ENCODE assay signal across 1 cellular context in the genomic region with DNA sequence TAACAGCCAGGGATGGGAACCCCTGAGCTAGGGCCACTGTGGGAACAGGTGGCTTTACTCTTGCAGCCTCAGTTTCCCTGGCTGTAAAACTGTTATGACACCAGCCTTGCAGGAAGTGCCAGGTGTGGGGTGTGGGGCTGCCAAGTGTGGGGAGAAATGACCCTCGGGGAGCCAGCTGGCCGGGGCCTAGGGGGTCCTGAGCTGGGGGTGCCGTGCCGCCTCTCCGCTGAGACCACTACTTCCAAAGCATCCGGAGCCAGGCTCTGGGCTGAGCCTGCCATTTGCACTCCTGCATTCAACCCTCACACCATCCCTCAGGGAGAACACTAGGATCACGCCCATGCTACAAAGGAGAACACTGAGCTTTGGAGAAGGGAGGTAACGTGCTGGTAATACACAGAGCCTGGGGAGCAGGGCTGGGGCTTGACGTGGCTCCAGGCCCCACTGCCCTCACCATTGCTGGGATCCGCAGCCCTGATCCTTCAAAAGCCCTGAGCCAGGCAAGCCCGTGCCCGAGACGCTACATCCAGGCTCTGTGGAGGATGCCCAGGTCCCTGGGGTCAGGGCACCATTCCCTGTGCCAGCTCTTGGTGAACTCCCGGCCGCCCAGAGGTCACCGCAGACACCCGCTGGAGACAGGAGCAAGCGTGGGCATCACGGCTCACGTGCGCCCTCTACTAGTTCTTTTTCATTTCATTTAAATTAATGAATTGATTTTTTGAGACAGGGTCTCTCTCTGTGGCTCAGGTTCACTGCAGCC.
A peak's percentile ranks its signal among the peaks of the same experiment; 100 is the strongest.
TF ChIP-seq lines count a peak whose summit lies in the region.

No MANE protein-coding gene starts in this region.

TF ChIP-seq in HepG2, 621 proteins besides CTCF, POLR2A, EP300 and RAD21 (continued from another document and continues in another):
- TF ChIP-seq, protein P1, sequence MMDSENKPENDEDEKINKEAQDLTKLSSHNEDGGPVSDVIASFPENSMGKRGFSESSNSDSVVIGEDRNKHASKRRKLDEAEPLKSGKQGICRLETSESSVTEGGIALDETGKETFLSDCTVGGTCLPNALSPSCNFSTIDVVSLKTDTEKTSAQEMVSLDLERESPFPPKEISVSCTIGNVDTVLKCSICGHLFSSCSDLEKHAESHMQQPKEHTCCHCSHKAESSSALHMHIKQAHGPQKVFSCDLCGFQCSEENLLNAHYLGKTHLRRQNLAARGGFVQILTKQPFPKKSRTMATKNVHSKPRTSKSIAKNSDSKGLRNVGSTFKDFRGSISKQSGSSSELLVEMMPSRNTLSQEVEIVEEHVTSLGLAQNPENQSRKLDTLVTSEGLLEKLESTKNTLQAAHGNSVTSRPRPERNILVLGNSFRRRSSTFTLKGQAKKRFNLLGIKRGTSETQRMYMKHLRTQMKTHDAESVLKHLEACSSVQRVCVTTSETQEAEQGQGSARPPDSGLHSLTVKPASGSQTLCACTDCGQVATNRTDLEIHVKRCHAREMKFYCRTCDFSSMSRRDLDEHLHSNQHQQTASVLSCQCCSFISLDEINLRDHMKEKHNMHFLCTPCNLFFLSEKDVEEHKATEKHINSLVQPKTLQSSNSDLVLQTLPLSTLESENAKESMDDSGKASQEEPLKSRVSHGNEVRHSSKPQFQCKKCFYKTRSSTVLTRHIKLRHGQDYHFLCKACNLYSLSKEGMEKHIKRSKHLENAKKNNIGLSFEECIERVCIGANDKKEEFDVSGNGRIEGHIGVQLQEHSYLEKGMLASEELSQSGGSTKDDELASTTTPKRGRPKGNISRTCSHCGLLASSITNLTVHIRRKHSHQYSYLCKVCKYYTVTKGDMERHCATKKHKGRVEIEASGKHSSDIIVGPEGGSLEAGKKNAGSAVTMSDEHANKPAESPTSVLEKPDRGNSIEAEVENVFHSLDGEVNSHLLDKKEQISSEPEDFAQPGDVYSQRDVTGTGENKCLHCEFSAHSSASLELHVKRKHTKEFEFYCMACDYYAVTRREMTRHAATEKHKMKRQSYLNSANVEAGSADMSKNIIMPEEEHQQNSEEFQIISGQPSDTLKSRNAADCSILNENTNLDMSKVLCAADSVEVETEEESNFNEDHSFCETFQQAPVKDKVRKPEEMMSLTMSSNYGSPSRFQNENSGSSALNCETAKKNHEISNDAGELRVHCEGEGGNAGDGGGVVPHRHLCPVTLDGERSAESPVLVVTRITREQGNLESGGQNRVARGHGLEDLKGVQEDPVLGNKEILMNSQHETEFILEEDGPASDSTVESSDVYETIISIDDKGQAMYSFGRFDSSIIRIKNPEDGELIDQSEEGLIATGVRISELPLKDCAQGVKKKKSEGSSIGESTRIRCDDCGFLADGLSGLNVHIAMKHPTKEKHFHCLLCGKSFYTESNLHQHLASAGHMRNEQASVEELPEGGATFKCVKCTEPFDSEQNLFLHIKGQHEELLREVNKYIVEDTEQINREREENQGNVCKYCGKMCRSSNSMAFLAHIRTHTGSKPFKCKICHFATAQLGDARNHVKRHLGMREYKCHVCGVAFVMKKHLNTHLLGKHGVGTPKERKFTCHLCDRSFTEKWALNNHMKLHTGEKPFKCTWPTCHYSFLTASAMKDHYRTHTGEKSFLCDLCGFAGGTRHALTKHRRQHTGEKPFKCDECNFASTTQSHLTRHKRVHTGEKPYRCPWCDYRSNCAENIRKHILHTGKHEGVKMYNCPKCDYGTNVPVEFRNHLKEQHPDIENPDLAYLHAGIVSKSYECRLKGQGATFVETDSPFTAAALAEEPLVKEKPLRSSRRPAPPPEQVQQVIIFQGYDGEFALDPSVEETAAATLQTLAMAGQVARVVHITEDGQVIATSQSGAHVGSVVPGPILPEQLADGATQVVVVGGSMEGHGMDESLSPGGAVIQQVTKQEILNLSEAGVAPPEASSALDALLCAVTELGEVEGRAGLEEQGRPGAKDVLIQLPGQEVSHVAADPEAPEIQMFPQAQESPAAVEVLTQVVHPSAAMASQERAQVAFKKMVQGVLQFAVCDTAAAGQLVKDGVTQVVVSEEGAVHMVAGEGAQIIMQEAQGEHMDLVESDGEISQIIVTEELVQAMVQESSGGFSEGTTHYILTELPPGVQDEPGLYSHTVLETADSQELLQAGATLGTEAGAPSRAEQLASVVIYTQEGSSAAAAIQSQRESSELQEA (CRISPR knock-in tag; IDR thresholded peaks at IDR 0.05; ENCODE audit: not compliant biosample characterization) = no peak
- TF ChIP-seq, protein P2, sequence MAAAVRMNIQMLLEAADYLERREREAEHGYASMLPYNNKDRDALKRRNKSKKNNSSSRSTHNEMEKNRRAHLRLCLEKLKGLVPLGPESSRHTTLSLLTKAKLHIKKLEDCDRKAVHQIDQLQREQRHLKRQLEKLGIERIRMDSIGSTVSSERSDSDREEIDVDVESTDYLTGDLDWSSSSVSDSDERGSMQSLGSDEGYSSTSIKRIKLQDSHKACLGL (CRISPR knock-in tag; IDR thresholded peaks at IDR 0.05) = no peak; the same call in 1 of the 2 replicates
- TF ChIP-seq, protein P3, sequence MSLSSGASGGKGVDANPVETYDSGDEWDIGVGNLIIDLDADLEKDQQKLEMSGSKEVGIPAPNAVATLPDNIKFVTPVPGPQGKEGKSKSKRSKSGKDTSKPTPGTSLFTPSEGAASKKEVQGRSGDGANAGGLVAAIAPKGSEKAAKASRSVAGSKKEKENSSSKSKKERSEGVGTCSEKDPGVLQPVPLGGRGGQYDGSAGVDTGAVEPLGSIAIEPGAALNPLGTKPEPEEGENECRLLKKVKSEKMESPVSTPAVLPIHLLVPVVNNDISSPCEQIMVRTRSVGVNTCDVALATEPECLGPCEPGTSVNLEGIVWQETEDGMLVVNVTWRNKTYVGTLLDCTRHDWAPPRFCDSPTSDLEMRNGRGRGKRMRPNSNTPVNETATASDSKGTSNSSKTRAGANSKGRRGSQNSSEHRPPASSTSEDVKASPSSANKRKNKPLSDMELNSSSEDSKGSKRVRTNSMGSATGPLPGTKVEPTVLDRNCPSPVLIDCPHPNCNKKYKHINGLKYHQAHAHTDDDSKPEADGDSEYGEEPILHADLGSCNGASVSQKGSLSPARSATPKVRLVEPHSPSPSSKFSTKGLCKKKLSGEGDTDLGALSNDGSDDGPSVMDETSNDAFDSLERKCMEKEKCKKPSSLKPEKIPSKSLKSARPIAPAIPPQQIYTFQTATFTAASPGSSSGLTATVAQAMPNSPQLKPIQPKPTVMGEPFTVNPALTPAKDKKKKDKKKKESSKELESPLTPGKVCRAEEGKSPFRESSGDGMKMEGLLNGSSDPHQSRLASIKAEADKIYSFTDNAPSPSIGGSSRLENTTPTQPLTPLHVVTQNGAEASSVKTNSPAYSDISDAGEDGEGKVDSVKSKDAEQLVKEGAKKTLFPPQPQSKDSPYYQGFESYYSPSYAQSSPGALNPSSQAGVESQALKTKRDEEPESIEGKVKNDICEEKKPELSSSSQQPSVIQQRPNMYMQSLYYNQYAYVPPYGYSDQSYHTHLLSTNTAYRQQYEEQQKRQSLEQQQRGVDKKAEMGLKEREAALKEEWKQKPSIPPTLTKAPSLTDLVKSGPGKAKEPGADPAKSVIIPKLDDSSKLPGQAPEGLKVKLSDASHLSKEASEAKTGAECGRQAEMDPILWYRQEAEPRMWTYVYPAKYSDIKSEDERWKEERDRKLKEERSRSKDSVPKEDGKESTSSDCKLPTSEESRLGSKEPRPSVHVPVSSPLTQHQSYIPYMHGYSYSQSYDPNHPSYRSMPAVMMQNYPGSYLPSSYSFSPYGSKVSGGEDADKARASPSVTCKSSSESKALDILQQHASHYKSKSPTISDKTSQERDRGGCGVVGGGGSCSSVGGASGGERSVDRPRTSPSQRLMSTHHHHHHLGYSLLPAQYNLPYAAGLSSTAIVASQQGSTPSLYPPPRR (CRISPR knock-in tag; IDR thresholded peaks at IDR 0.05; ENCODE audit: borderline replicate concordance) = no peak
- TF ChIP-seq ZKSCAN1 (IDR thresholded peaks at IDR 0.05; ENCODE audit: low read length) = no peak
- peak; percentile 71 for TF ChIP-seq XRCC5 (optimal IDR thresholded peaks at IDR 0.05; ENCODE audit: low read length)
- no peak for TF ChIP-seq ZSCAN25 (CRISPR knock-in tag; IDR thresholded peaks at IDR 0.05)
- peak; percentile 72; the same call in 1 of the 2 replicates for TF ChIP-seq MIXL1 (CRISPR knock-in tag; IDR thresholded peaks at IDR 0.05)
- no peak for TF ChIP-seq SRY (CRISPR knock-in tag; IDR thresholded peaks at IDR 0.05)
- TF ChIP-seq, protein P4, sequence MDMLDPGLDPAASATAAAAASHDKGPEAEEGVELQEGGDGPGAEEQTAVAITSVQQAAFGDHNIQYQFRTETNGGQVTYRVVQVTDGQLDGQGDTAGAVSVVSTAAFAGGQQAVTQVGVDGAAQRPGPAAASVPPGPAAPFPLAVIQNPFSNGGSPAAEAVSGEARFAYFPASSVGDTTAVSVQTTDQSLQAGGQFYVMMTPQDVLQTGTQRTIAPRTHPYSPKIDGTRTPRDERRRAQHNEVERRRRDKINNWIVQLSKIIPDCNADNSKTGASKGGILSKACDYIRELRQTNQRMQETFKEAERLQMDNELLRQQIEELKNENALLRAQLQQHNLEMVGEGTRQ (IDR thresholded peaks at IDR 0.05; ENCODE audit: low read depth, low read length) = no peak
- TF ChIP-seq, protein P4 (CRISPR knock-in tag; IDR thresholded peaks at IDR 0.05; ENCODE audit: borderline replicate concordance) = no peak
- TF ChIP-seq KLF6 (CRISPR knock-in tag; IDR thresholded peaks at IDR 0.05) = no peak
- TF ChIP-seq ZNF570 (CRISPR knock-in tag; IDR thresholded peaks at IDR 0.05; ENCODE audit: borderline replicate concordance) = no peak
- TF ChIP-seq ZNF549 (CRISPR knock-in tag; IDR thresholded peaks at IDR 0.05) = no peak
- TF ChIP-seq, protein P5, sequence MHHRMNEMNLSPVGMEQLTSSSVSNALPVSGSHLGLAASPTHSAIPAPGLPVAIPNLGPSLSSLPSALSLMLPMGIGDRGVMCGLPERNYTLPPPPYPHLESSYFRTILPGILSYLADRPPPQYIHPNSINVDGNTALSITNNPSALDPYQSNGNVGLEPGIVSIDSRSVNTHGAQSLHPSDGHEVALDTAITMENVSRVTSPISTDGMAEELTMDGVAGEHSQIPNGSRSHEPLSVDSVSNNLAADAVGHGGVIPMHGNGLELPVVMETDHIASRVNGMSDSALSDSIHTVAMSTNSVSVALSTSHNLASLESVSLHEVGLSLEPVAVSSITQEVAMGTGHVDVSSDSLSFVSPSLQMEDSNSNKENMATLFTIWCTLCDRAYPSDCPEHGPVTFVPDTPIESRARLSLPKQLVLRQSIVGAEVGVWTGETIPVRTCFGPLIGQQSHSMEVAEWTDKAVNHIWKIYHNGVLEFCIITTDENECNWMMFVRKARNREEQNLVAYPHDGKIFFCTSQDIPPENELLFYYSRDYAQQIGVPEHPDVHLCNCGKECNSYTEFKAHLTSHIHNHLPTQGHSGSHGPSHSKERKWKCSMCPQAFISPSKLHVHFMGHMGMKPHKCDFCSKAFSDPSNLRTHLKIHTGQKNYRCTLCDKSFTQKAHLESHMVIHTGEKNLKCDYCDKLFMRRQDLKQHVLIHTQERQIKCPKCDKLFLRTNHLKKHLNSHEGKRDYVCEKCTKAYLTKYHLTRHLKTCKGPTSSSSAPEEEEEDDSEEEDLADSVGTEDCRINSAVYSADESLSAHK (CRISPR knock-in tag; IDR thresholded peaks at IDR 0.05; ENCODE audit: borderline replicate concordance) = no peak
- no peak for TF ChIP-seq HNF4G (IDR thresholded peaks at IDR 0.05; ENCODE audit: borderline replicate concordance, low read depth, low read length)
- no peak for TF ChIP-seq HNF4G (CRISPR knock-in tag; IDR thresholded peaks at IDR 0.05; ENCODE audit: borderline replicate concordance, low read depth)
- no peak for TF ChIP-seq ZNF788 (CRISPR knock-in tag; IDR thresholded peaks at IDR 0.05; ENCODE audit: borderline replicate concordance)
- no peak for TF ChIP-seq NFE2 (CRISPR knock-in tag; IDR thresholded peaks at IDR 0.05)
- no peak for TF ChIP-seq ZNF792 (CRISPR knock-in tag; IDR thresholded peaks at IDR 0.05)
- TF ChIP-seq JUNB (CRISPR knock-in tag; IDR thresholded peaks at IDR 0.05; ENCODE audit: borderline replicate concordance) = no peak
- TF ChIP-seq HNRNPL (IDR thresholded peaks at IDR 0.05; ENCODE audit: low read depth, low read length) = peak; percentile 91; the same call in 1 of the 2 replicates
- TF ChIP-seq, protein P6, sequence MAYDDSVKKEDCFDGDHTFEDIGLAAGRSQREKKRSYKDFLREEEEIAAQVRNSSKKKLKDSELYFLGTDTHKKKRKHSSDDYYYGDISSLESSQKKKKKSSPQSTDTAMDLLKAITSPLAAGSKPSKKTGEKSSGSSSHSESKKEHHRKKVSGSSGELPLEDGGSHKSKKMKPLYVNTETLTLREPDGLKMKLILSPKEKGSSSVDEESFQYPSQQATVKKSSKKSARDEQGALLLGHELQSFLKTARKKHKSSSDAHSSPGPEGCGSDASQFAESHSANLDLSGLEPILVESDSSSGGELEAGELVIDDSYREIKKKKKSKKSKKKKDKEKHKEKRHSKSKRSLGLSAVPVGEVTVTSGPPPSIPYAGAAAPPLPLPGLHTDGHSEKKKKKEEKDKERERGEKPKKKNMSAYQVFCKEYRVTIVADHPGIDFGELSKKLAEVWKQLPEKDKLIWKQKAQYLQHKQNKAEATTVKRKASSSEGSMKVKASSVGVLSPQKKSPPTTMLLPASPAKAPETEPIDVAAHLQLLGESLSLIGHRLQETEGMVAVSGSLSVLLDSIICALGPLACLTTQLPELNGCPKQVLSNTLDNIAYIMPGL (CRISPR knock-in tag; IDR thresholded peaks at IDR 0.05; ENCODE audit: borderline replicate concordance in 1 of 2, low read depth in 1 of 2) = no peak
- no peak for TF ChIP-seq SP2 (CRISPR knock-in tag; IDR thresholded peaks at IDR 0.05)
- TF ChIP-seq MAFF (IDR thresholded peaks at IDR 0.05; ENCODE audit: low read depth, low read length) = no peak
- peak; percentile 49; the same call in 1 of the 2 replicates for TF ChIP-seq FOXC1 (CRISPR knock-in tag; IDR thresholded peaks at IDR 0.05; ENCODE audit: borderline replicate concordance)
- no peak for TF ChIP-seq ZNF205 (CRISPR knock-in tag; IDR thresholded peaks at IDR 0.05)
- peak; percentile 64; the same call in 1 of the 2 replicates for TF ChIP-seq ZNF598 (CRISPR knock-in tag; IDR thresholded peaks at IDR 0.05; ENCODE audit: borderline replicate concordance)
- no peak for TF ChIP-seq EZH2 (conservative IDR thresholded peaks at IDR 0.05; ENCODE audit: low read depth, low read length)
- TF ChIP-seq TCF12 (IDR thresholded peaks at IDR 0.05) = no peak
- TF ChIP-seq TCF12 (CRISPR knock-in tag; IDR thresholded peaks at IDR 0.05) = 0 out of 2 replicates have a peak, but pooled peaks have one; percentile 3
- no peak for TF ChIP-seq REXO4 (CRISPR knock-in tag; IDR thresholded peaks at IDR 0.05; ENCODE audit: borderline replicate concordance)
- TF ChIP-seq HNRNPH1 (optimal IDR thresholded peaks at IDR 0.05; ENCODE audit: low read depth, low read length) = no peak
- TF ChIP-seq, protein P7, sequence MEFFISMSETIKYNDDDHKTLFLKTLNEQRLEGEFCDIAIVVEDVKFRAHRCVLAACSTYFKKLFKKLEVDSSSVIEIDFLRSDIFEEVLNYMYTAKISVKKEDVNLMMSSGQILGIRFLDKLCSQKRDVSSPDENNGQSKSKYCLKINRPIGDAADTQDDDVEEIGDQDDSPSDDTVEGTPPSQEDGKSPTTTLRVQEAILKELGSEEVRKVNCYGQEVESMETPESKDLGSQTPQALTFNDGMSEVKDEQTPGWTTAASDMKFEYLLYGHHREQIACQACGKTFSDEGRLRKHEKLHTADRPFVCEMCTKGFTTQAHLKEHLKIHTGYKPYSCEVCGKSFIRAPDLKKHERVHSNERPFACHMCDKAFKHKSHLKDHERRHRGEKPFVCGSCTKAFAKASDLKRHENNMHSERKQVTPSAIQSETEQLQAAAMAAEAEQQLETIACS (CRISPR knock-in tag; IDR thresholded peaks at IDR 0.05) = 0 out of 2 replicates have a peak, but pooled peaks have one; percentile 6
- TF ChIP-seq MATR3 (CRISPR knock-in tag; IDR thresholded peaks at IDR 0.05) = no peak
